In genomic region chr13:42047561-42048322, GRCh38 we compare ENCODE assay signal across 8 cellular contexts. TPM values are rescaled to one million over a fixed set of nuclear protein-coding genes. Genes with fewer than 3 reads are reported as not detected.
DNase-seq lines count a peak whose midpoint lies in the region; ATAC-seq and TF ChIP-seq lines count a peak whose summit lies in the region.

No MANE protein-coding gene starts in this region.

- H3K36me3 Mint-ChIP-seq in activated naive CD4-positive, alpha-beta T cell treated with anti-CD3 and anti-CD28 coated beads for 36 hours (ENCODE audit: low read depth) = peaks cover 4% of the 10 kb centered on the region

- ATAC-seq in GM18498 (IDR thresholded peaks at IDR 0.05; ENCODE audit: unreplicated experiment) (peak; percentile 28), HG03097 (IDR thresholded peaks at IDR 0.05; ENCODE audit: low FRiP score, unreplicated experiment) (peak; percentile 6), GM18519 (IDR thresholded peaks at IDR 0.05; ENCODE audit: low FRiP score, unreplicated experiment) (no peak)

- H3K27ac Mint-ChIP-seq in activated naive CD4-positive, alpha-beta T cell treated with anti-CD3 and anti-CD28 coated beads for 36 hours = peak overlapping the region; percentile 80

- peak overlapping the region; percentile 89 for H3K4me3 Mint-ChIP-seq in activated naive CD4-positive, alpha-beta T cell treated with anti-CD3 and anti-CD28 coated beads for 36 hours

- peaks cover 3% of the 10 kb centered on the region for H3K27me3 Mint-ChIP-seq in activated naive CD4-positive, alpha-beta T cell treated with anti-CD3 and anti-CD28 coated beads for 36 hours (ENCODE audit: low read depth)

- H3K9me3 Mint-ChIP-seq in activated naive CD4-positive, alpha-beta T cell treated with anti-CD3 and anti-CD28 coated beads for 36 hours = no peaks in the 10 kb centered on the region

- CTCF ChIA-PET in AG04449 (lab: Yijun Ruan, JAX) = interaction anchor here (0.9 to 2.1 kb wide), 4 partner anchors 10 to 379 kb away, joined by 4 to 17 read pairs (median 8); no protein-coding TSS in a partner anchor
- CTCF ChIA-PET in activated naive CD4-positive, alpha-beta T cell treated with anti-CD3 and anti-CD28 coated beads for 36 hours (lab: Charles Lee) = interaction anchor here (0.6 to 0.9 kb wide), 4 partner anchors 12 to 714 kb away, joined by 3 read pairs; no protein-coding TSS in a partner anchor

- peaks cover 22% of the 10 kb centered on the region for H3K4me1 Mint-ChIP-seq in activated naive CD4-positive, alpha-beta T cell treated with anti-CD3 and anti-CD28 coated beads for 36 hours (ENCODE audit: low read depth)

- intact Hi-C loops in activated naive CD4-positive, alpha-beta T cell treated with anti-CD3 and anti-CD28 coated beads for 36 hours (cut with micrococcal nuclease) = loop anchor here (1.0 to 10.0 kb wide), 9 partner anchors 7 to 985 kb away; partner anchors contain the start of genes AKAP11 and WBP4

- POLR2A ChIA-PET in AG04449 (lab: Yijun Ruan, JAX) = interaction anchor here (0.6 kb wide), 1 partner anchor 8 kb away, joined by 3 read pairs; no protein-coding TSS in a partner anchor

- DNase-seq in AG04449 (ENCODE audit: low read depth, low spot score) (no peak), NCI-H82 treated with DMSO at 0.1 percent for 48 hours (lab: John Stamatoyannopoulos, UW; ENCODE audit: unreplicated experiment) (peak; percentile 39), germinal center (ENCODE audit: low spot score) (peak; percentile 31), nucleus accumbens (lab: John Stamatoyannopoulos, UW) (peak in 36 of 56 donors; percentile 7 to 65 (median 26))
- peak; percentile 64 for DNase-seq in activated naive CD4-positive, alpha-beta T cell treated with anti-CD3 and anti-CD28 coated beads for 36 hours

- TF ChIP-seq CTCF in AG04449 (IDR thresholded peaks at IDR 0.05; ENCODE audit: insufficient read depth, low read length, missing control alignments) = no peak

- peak overlapping the region; percentile 78 for H3K4me3 ChIP-seq in AG04449 (ENCODE audit: low read depth, low read length)

RNA-seq across cellular contexts. Expression of gene DGKH, which starts 0.7 kb away (rescaled TPM):
- total RNA-seq in activated naive CD4-positive, alpha-beta T cell treated with anti-CD3 and anti-CD28 coated beads for 36 hours = 10 to 100 TPM; 12.6 to 13.7 TPM
